In genomic region chr11:121292503-121293275, GRCh38 we compare ENCODE assay signal across 8 cellular contexts. TPM values are rescaled to one million over a fixed set of nuclear protein-coding genes. Genes with fewer than 3 reads are reported as not detected.
DNase-seq lines count a peak whose midpoint lies in the region; ATAC-seq and TF ChIP-seq lines count a peak whose summit lies in the region.

SC5D (plus strand) TSS chr11:121292771; CDS start chr11:121303376, 10,605 bp downstream.

- H3K36me3 ChIP-seq in DND-41 (ENCODE audit: insufficient read depth, low read length) = peaks cover 15% of the 10 kb centered on the region
- H3K36me3 ChIP-seq in GM23248 (ENCODE audit: low read depth) = no peaks in the 10 kb centered on the region

- H3K4me1 Mint-ChIP-seq in naive B cell = peaks cover 31 to 46% (median 41%) of the 10 kb centered on the region in 3 donors
- peaks cover 38% of the 10 kb centered on the region for H3K4me1 Mint-ChIP-seq in stimulated activated memory B cell treated with anti-CD40 and anti-IgM and Interleukin-4, amounts not matched to agents 10 μg/mL and 1 μg/mL and 100 μg/mL, for 72 hours

- H3K9me3 ChIP-seq in DND-41 (ENCODE audit: insufficient read depth, low read length, severe bottlenecking) (no peaks in the 10 kb centered on the region), GM23248 (ENCODE audit: low read depth) (no peaks in the 10 kb centered on the region)

- H3K4me2 ChIP-seq in DND-41 (ENCODE audit: insufficient read depth, low read length) (peak within 1 kb of the TSS; percentile 85), GM23248 (ENCODE audit: unreplicated experiment) (peak within 1 kb of the TSS; percentile 94)

- in situ Hi-C loops in GM23248 (cut with MboI) = no loop called here

- H3K4me1 ChIP-seq in DND-41 (ENCODE audit: insufficient read depth, low read length) (peaks cover 39% of the 10 kb centered on the region), GM23248 (ENCODE audit: insufficient read depth) (peaks cover 7% of the 10 kb centered on the region)

- H3K27ac ChIP-seq in DND-41 (ENCODE audit: low read length) (peak within 1 kb of the TSS; percentile 73), GM23248 (peak within 1 kb of the TSS; percentile 58)

- peak within 1 kb of the TSS; percentile 99 to 100 (median 100) for H3K27ac Mint-ChIP-seq in naive B cell
- peak within 1 kb of the TSS; percentile 97 for H3K27ac Mint-ChIP-seq in stimulated activated memory B cell treated with anti-CD40 and anti-IgM and Interleukin-4, amounts not matched to agents 10 μg/mL and 1 μg/mL and 100 μg/mL, for 72 hours

- H2AFZ ChIP-seq in DND-41 (ENCODE audit: low read depth, low read length) (peak within 1 kb of the TSS; percentile 93), GM23248 (peak within 1 kb of the TSS; percentile 100)

- peak within 1 kb of the TSS; percentile 76 to 87 for H3K4me3 ChIP-seq in DND-41 (ENCODE audit: low read depth in 1 of 2, low read length in 2 of 2)
- H3K4me3 ChIP-seq in GM23248 = peak within 1 kb of the TSS; percentile 94

- H3F3A ChIP-seq in GM23248 (ENCODE audit: insufficient read depth) = peaks cover 8% of the 10 kb centered on the region

- H3K79me2 ChIP-seq in DND-41 (ENCODE audit: insufficient read depth, low read length) = peaks cover 51% of the 10 kb centered on the region
- peaks cover 48% of the 10 kb centered on the region for H3K79me2 ChIP-seq in GM23248 (ENCODE audit: insufficient read depth)

- H3K27me3 Mint-ChIP-seq in naive B cell = no peaks in the 10 kb centered on the region
- no peaks in the 10 kb centered on the region for H3K27me3 Mint-ChIP-seq in stimulated activated memory B cell treated with anti-CD40 and anti-IgM and Interleukin-4, amounts not matched to agents 10 μg/mL and 1 μg/mL and 100 μg/mL, for 72 hours

- peak within 1 kb of the TSS; percentile 78 for H3K9ac ChIP-seq in DND-41 (ENCODE audit: low read depth, low read length)
- H3K9ac ChIP-seq in GM23248 = peak within 1 kb of the TSS; percentile 87

- no peaks in the 10 kb centered on the region for H3K9me2 ChIP-seq in GM23248 (ENCODE audit: insufficient read depth)

- peaks cover 0 to 2% (median 0%) of the 10 kb centered on the region in 7 donors for H3K9me3 Mint-ChIP-seq in naive B cell
- no peaks in the 10 kb centered on the region for H3K9me3 Mint-ChIP-seq in stimulated activated memory B cell treated with anti-CD40 and anti-IgM and Interleukin-4, amounts not matched to agents 10 μg/mL and 1 μg/mL and 100 μg/mL, for 72 hours

- ATAC-seq in DND-41 (ENCODE audit: insufficient read depth, low read depth) (peak; percentile 91), naive B cell (ENCODE audit: low read depth in 2 of 2) (peak; percentile 79 to 86)
- ATAC-seq in stimulated activated memory B cell treated with anti-CD40 and anti-IgM and Interleukin-4, amounts not matched to agents 10 μg/mL and 1 μg/mL and 100 μg/mL, for 72 hours = peak; percentile 97

- TF ChIP-seq CTCF in DND-41 (IDR thresholded peaks at IDR 0.05; ENCODE audit: borderline replicate concordance, extremely low read depth, low read length, poor library complexity, severe bottlenecking) = no peak

- 2% methylated on average over 57 to 74 of the region's 75 CpGs for WGBS in GM23248 (ENCODE audit: low coverage in 1 of 2, low lambda C conversion rate in 2 of 2, missing lambda C conversion rate in 2 of 2), 2 experiments

- peak; percentile 92 for DNase-seq in DND-41
- DNase-seq in GM23248 = peak; percentile 98
- peak; percentile 84 to 88 for DNase-seq in Kasumi-1 (lab: John Stamatoyannopoulos, UW)
- peak; percentile 90 for DNase-seq in RPMI7951 (ENCODE audit: low read depth)
- DNase-seq in activated T-helper 1 cell treated with anti-CD3 and anti-CD28 coated beads, Interleukin-2, amount 50 U/mL, for 16 hours (ENCODE audit: low read depth in 1 of 2, low spot score in 1 of 2) = peak; percentile 82 to 93
- peak; percentile 91 for DNase-seq in fibroblast of gingiva (ENCODE audit: low read depth)
- DNase-seq in naive B cell = peak; percentile 95

- peaks cover 0 to 7% of the 10 kb centered on the region in 2 donors for H3K36me3 Mint-ChIP-seq in naive B cell
- peaks cover 16% of the 10 kb centered on the region for H3K36me3 Mint-ChIP-seq in stimulated activated memory B cell treated with anti-CD40 and anti-IgM and Interleukin-4, amounts not matched to agents 10 μg/mL and 1 μg/mL and 100 μg/mL, for 72 hours

- H3K27me3 ChIP-seq in DND-41 (ENCODE audit: insufficient read depth, low read length, poor library complexity) (no peaks in the 10 kb centered on the region), GM23248 (replicated peaks; ENCODE audit: insufficient read depth) (peaks cover 6% of the 10 kb centered on the region; the same call in 1 of the 2 replicates)

- peaks cover 19% of the 10 kb centered on the region; the same call in 1 of the 2 replicates for H4K20me1 ChIP-seq in DND-41 (ENCODE audit: insufficient read depth, low read length)
- H4K20me1 ChIP-seq in GM23248 (ENCODE audit: insufficient read depth) = no peaks in the 10 kb centered on the region

- H3K4me3 Mint-ChIP-seq in naive B cell = peak within 1 kb of the TSS; percentile 91 to 99 (median 98)
- peak within 1 kb of the TSS; percentile 92 for H3K4me3 Mint-ChIP-seq in stimulated activated memory B cell treated with anti-CD40 and anti-IgM and Interleukin-4, amounts not matched to agents 10 μg/mL and 1 μg/mL and 100 μg/mL, for 72 hours

RNA-seq across cellular contexts. Expression of gene SC5D, which starts in this region (rescaled TPM):
- 25.5 and 32.7 TPM in 2 replicates for total RNA-seq in GM23248 (2014; rRNA removed; shearing (Covaris generic))
- 27.7 and 28.4 TPM in 2 replicates for polyA plus RNA-seq in GM23248 (2016; fragmentation: Nextera tagmentation; extraction: Ambion mirVana)
- total RNA-seq in RPMI7951 (2014; rRNA removed; shearing (Covaris generic)) = 25.8 and 36.3 TPM in 2 replicates
- 10 to 100 TPM; 11.1 to 17.6 (median 14.9) TPM for polyA plus RNA-seq in naive B cell (ENCODE audit: low read depth in 6 of 6)

Comparison
In these comparisons a context has a peak if more than half of its experiments do, and no peak if none do; other contexts are left out.
1. Peak in every context shown above with its lines: DNase-seq, ATAC-seq, H3K4me3 ChIP-seq and H3K27ac ChIP-seq.